Comparison of ENCODE assay signal across 8 cellular contexts in the genomic region with DNA sequence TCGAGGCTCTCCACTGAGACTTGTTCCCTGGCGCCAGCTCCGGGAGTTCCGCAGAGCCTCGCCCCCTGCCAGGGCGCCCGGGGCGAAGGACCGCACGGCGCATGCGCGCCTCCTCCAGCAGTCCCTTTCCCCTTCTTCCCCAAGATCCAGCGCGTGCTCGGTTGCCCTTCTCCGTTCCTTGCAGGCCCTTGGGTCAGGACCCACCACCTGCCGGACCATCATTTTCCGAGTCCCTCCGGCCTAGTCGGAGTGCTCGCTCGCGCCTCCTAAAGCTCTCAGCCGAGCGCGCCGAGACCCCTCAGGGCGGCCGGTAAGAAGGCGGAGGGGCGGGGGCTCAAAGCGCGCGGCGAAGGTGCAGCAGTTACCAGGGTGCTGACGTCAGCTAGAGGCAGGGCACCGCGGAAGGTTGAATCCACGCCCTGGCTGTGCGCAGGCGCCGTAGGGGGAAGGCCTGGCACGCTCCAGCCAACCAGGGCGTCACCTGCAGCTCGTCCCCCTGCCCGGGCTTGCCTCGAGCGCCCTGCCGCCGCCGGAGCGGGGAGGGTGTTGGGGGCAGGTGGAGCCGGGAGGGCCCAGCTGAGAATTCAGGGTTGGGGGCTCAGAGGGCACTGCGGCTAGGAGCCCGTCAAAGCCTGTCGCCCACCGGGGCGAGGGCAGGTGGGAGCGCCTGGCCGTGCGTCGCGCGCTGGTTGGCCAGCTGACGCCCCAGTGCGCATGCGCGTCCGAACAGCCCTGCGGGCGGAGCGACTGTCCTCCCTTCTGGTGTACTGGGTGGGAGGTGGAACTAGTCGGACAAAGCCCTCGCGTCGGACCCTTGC. TPM values are rescaled to one million over a fixed set of nuclear protein-coding genes. Genes with fewer than 3 reads are reported as not detected.
DNase-seq lines count a peak whose midpoint lies in the region; ATAC-seq, FAIRE-seq and TF ChIP-seq lines count a peak whose summit lies in the region.

A gene with protein sequence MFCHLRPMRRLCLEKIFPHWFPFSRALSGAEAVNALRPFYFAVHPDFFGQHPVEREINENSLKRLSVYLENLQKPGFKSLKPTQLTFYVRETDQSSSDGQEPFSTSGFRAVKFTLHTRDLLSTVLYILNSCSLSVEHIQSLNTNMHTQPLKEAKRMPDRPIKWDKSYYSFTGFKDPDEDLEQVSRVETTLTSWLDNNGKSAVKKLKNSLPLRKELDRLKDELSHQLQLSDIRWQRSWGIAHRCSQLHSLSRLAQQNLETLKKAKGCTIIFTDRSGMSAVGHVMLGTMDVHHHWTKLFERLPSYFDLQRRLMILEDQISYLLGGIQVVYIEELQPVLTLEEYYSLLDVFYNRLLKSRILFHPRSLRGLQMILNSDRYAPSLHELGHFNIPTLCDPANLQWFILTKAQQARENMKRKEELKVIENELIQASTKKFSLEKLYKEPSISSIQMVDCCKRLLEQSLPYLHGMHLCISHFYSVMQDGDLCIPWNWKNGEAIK (plus strand): TSS at position 757 of the 818 bp plus-strand sequence. CDS start 16,017 bp downstream, outside the sequence.

- peak within 1 kb of the TSS; percentile 95 for H3K9ac ChIP-seq in HUES64 (ENCODE audit: low read depth, low read length)
- H3K9ac ChIP-seq in OCI-LY1 (ENCODE audit: low read length), result peak within 1 kb of the TSS; percentile 63
- H3K9ac ChIP-seq in endothelial cell of umbilical vein (replicated peaks; ENCODE audit: extremely low read depth, insufficient read depth, low read length), result peak within 1 kb of the TSS; percentile 81

- intact Hi-C loops in endothelial cell of umbilical vein (cut with micrococcal nuclease), result loop anchor here (1.0 to 2.0 kb wide), 7 partner anchors 15 to 718 kb away; a partner anchor contains a TSS

- H3K9me2 ChIP-seq in OCI-LY1 (ENCODE audit: low read depth, low read length), result no peaks in the 10 kb centered on the region

- ATAC-seq in GM21447 (IDR thresholded peaks at IDR 0.05; ENCODE audit: unreplicated experiment), result peak; percentile 92

- H3K36me3 ChIP-seq in HUES64 (ENCODE audit: insufficient read depth, low read length), result no peaks in the 10 kb centered on the region
- H3K36me3 ChIP-seq in OCI-LY1 (ENCODE audit: insufficient read depth, low read length), result no peaks in the 10 kb centered on the region
- H3K36me3 ChIP-seq in endothelial cell of umbilical vein (ENCODE audit: control insufficient read depth in 2 of 2, extremely low read depth in 1 of 2, insufficient read depth in 2 of 2, low read length in 2 of 2), result no peaks in the 10 kb centered on the region

- peak within 1 kb of the TSS; percentile 90 for H3K4me3 ChIP-seq in HUES64 (ENCODE audit: low read length)
- peak within 1 kb of the TSS; percentile 64 for H3K4me3 ChIP-seq in OCI-LY1 (ENCODE audit: low read depth, low read length, poor library complexity, severe bottlenecking)
- H3K4me3 ChIP-seq in endothelial cell of umbilical vein (replicated peaks in 1 of 3; ENCODE audit: insufficient read depth in 1 of 3, low read depth in 1 of 3, low read length in 3 of 3), result peak within 1 kb of the TSS; percentile 65 to 94 (median 68)

- H4K20me1 ChIP-seq in OCI-LY1 (ENCODE audit: insufficient read depth, low read length), result no peaks in the 10 kb centered on the region
- no peaks in the 10 kb centered on the region for H4K20me1 ChIP-seq in endothelial cell of umbilical vein (replicated peaks; ENCODE audit: control insufficient read depth, extremely low read depth, insufficient read depth, low read length)

- H3K9me1 ChIP-seq in endothelial cell of umbilical vein (replicated peaks; ENCODE audit: control insufficient read depth, extremely low read depth, insufficient read depth, low read length), result no peaks in the 10 kb centered on the region

- H3K27me3 ChIP-seq in HUES64 (ENCODE audit: insufficient read depth, low read length), result no peaks in the 10 kb centered on the region
- H3K27me3 ChIP-seq in OCI-LY1 (ENCODE audit: insufficient read depth, low read length), result no peaks in the 10 kb centered on the region
- peaks cover 4 to 9% of the 10 kb centered on the region in 2 experiments for H3K27me3 ChIP-seq in endothelial cell of umbilical vein (ENCODE audit: control insufficient read depth in 2 of 2, insufficient read depth in 2 of 2, low read length in 2 of 2)

- BruUV-seq in endothelial cell of umbilical vein (replicated peaks; lab: Mats Ljungman, UMichigan), result no TSS peak

- TF ChIP-seq CTCF in OCI-LY1 (IDR thresholded peaks at IDR 0.05; ENCODE audit: low read length) (peak; percentile 9; the same call in 1 of the 2 replicates), endothelial cell of umbilical vein (IDR thresholded peaks at IDR 0.05; ENCODE audit: extremely low read depth in 1 of 2, insufficient read depth in 1 of 2, low read depth in 1 of 2, low read length in 2 of 2) (no peak)

- H3K4me2 ChIP-seq in OCI-LY1 (ENCODE audit: low read length) (peak within 1 kb of the TSS; percentile 92), endothelial cell of umbilical vein (ENCODE audit: insufficient read depth, low read length) (peak within 1 kb of the TSS; percentile 99)

- no peaks in the 10 kb centered on the region for H3F3A ChIP-seq in OCI-LY1 (ENCODE audit: insufficient read depth, low read length)

- peak within 1 kb of the TSS; percentile 64; the same call in 1 of the 2 replicates for H2AFZ ChIP-seq in OCI-LY1 (ENCODE audit: low read length)
- H2AFZ ChIP-seq in endothelial cell of umbilical vein (ENCODE audit: low read depth, low read length), result peak within 1 kb of the TSS; percentile 56

- peak; percentile 76 for TF ChIP-seq POLR2A in endothelial cell of umbilical vein (IDR thresholded peaks at IDR 0.05; ENCODE audit: low read depth, low read length)

- H3K79me2 ChIP-seq in OCI-LY1 (ENCODE audit: insufficient read depth, low read length), result 0 out of 2 replicates have a peak, but pooled peaks cover 5% of the 10 kb centered on the region
- H3K79me2 ChIP-seq in endothelial cell of umbilical vein (ENCODE audit: control insufficient read depth, insufficient read depth, low read length), result peaks cover 9% of the 10 kb centered on the region

- WGBS in HUES64, result under 1% methylated on average over 77 of the region's 77 CpGs

- POLR2A ChIA-PET in endothelial cell of umbilical vein (lab: Charles Lee), result interaction anchor here (0.6 to 0.8 kb wide), 2 partner anchors 30 to 247 kb away, joined by 3 to 5 read pairs; no protein-coding TSS in a partner anchor

- CTCF ChIA-PET in endothelial cell of umbilical vein (lab: Charles Lee), result interaction anchor here (1.3 to 2.8 kb wide), 3 partner anchors 15 to 102 kb away, joined by 4 to 10 read pairs (median 8); no protein-coding TSS in a partner anchor

- H3K27ac ChIP-seq in HUES64 (ENCODE audit: low read depth, low read length) (peak within 1 kb of the TSS; percentile 96), OCI-LY1 (ENCODE audit: low read depth, low read length, poor library complexity, severe bottlenecking) (peak within 1 kb of the TSS; percentile 67), endothelial cell of umbilical vein (ENCODE audit: insufficient read depth, low read depth, low read length) (peak within 1 kb of the TSS; percentile 55)

- dilution Hi-C loops in endothelial cell of umbilical vein (cut with MboI; ENCODE audit: extremely low pct_ligation_motif_present, low sequenced_read_pairs), result no loop called here

- H3K4me1 ChIP-seq in HUES64 (ENCODE audit: insufficient read depth, low read length), result peaks cover 18% of the 10 kb centered on the region
- peaks cover 24% of the 10 kb centered on the region for H3K4me1 ChIP-seq in OCI-LY1 (ENCODE audit: insufficient read depth, low read length, severe bottlenecking)
- peaks cover 9% of the 10 kb centered on the region for H3K4me1 ChIP-seq in endothelial cell of umbilical vein (ENCODE audit: control insufficient read depth, extremely low read depth, insufficient read depth, low read length)

- peak; percentile 99 for FAIRE-seq in endothelial cell of umbilical vein (lab: Jason Lieb, UNC)

- H3K9me3 ChIP-seq in HUES64 (ENCODE audit: insufficient read depth, low read depth, low read length) (no peaks in the 10 kb centered on the region), OCI-LY1 (ENCODE audit: low read length) (no peaks in the 10 kb centered on the region), endothelial cell of umbilical vein (replicated peaks; ENCODE audit: control insufficient read depth, insufficient read depth, low read length) (no peaks in the 10 kb centered on the region)

- DNase-seq in D341Med (ENCODE audit: low spot score), result peak; percentile 99
- DNase-seq in activated CD8-positive, alpha-beta memory T cell treated with anti-CD3 and anti-CD28 coated beads, Interleukin-2, amount 50 U/mL, for 48 hours, result peak; percentile 97
- peak; percentile 98 for DNase-seq in endothelial cell of umbilical vein (ENCODE audit: low read depth, low spot score)
- peak; percentile 87 for DNase-seq in middle frontal gyrus (ENCODE audit: extremely low spot score, low spot score)
- DNase-seq in stimulated activated CD8-positive, alpha-beta memory T cell treated with anti-CD3 and anti-CD28 coated beads, Interleukin-2, amount 100 ng/mL, for 48 hours (ENCODE audit: low read depth in 2 of 2), result peak; percentile 97 to 98

TF ChIP-seq in endothelial cell of umbilical vein, 7 proteins besides CTCF, POLR2A, EP300 and RAD21:
- TF ChIP-seq GATA2 (IDR thresholded peaks at IDR 0.05; ENCODE audit: insufficient read depth, insufficient read length, low read depth, low read length) (no peak), POLR2AphosphoS5 (IDR thresholded peaks at IDR 0.05; ENCODE audit: insufficient read depth, low read depth, low read length) (peak; percentile 6)

RNA-seq across cellular contexts. Expression of the gene that starts here (rescaled TPM):
- 16.4 TPM for polyA plus RNA-seq in HUES64 (2013, experiment 1 of 2)
- 18.8 TPM for polyA plus RNA-seq in HUES64 (2013, experiment 2 of 2)
- 18.2 and 19.6 TPM in 2 replicates for total RNA-seq in endothelial cell of umbilical vein
- 7.6 and 9.2 TPM in 2 replicates for polyA plus RNA-seq in endothelial cell of umbilical vein
- polyA plus RNA-seq in endothelial cell of umbilical vein (2011; cell fraction: cytosol; rRNA removed), result 11.0 and 11.9 TPM in 2 replicates
- 7.9 and 10.6 TPM in 2 replicates for polyA plus RNA-seq in endothelial cell of umbilical vein (2011; cell fraction: nucleus; rRNA removed)
- 14.3 and 21.7 TPM in 2 replicates for polyA plus RNA-seq in endothelial cell of umbilical vein (2012)
- 12.4 and 13.6 TPM in 2 replicates for polyA minus RNA-seq in endothelial cell of umbilical vein
- polyA minus RNA-seq in endothelial cell of umbilical vein (2011; cell fraction: cytosol; rRNA and poly(A)+ RNA removed), result 26.4 TPM
- 15.4 and 19.4 TPM in 2 replicates for polyA minus RNA-seq in endothelial cell of umbilical vein (2011; cell fraction: nucleus; rRNA and poly(A)+ RNA removed)

Comparison
In these comparisons a context has a peak if more than half of its experiments do, and no peak if none do; other contexts are left out.
1. Peak in every context shown above with its lines: DNase-seq, ATAC-seq, H3K4me3 ChIP-seq and H3K27ac ChIP-seq.